Comparison of ENCODE assay signal across 26 cellular contexts in the genomic region with DNA sequence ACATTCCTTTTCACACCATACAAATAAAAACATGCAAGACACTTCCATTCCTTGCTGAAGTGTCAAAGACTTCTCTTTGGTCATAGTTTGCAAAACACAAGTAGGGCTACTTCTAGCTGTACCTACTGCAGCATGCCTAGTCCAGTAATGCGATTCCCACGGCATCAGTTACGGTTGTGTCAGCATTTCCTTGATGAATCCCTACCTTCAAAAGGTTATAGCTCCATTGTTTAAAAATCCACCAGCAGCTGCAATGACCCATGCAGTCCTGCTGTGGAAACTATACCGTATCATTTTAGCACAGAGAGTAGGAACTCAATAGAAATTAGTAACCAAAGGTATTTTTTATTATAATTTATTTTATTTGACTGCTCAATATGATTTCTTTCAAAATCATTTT.
A peak's percentile ranks its signal among the peaks of the same experiment; 100 is the strongest.
DNase-seq lines count a peak whose midpoint lies in the region; FAIRE-seq and TF ChIP-seq lines count a peak whose summit lies in the region.
"Had no signal": no experiment of that assay in that cellular context is flagged by ENCODE, and none has a peak within 500 bp of the region (broad histone marks: within the 10 kb centered on the region; RNA-seq: fewer than 3 reads in every experiment).

No MANE protein-coding gene starts in this region.

- no peaks in the 10 kb centered on the region for H3K36me3 ChIP-seq in H1 (ENCODE audit: control insufficient read depth in 2 of 4, insufficient read depth in 4 of 4, low read length in 3 of 4)
- H3K36me3 ChIP-seq: BE2C, MG63 had no signal

- no peaks in the 10 kb centered on the region for H3K79me1 ChIP-seq in H1 (ENCODE audit: low read depth, low read length)

- no peak overlapping the region for H2BK12ac ChIP-seq in H1 (ENCODE audit: low read depth, low read length)

- POLR2A ChIA-PET in H1 (lab: Charles Lee; ENCODE audit: partially characterized antibody) = no interaction called here

- no peaks in the 10 kb centered on the region for H3K79me2 ChIP-seq in H1 (ENCODE audit: control insufficient read depth in 1 of 2, insufficient read depth in 2 of 2, low read length in 2 of 2)

- H3K36me3 Mint-ChIP-seq in type B pancreatic cell = no peaks in the 10 kb centered on the region
- H3K36me3 Mint-ChIP-seq: activated naive CD8-positive, alpha-beta T cell; CD8-positive, alpha-beta T cell; natural killer cell treated with Interleukin-12 subunit alpha and Interleukin-12 subunit beta and Interleukin-15 and Interleukin-18, amount 100 ng/mL, for 72 hours; T-cell had no signal

- H3K9me3 ChIP-seq in H1 (ENCODE audit: insufficient read depth in 2 of 2, low read depth in 1 of 2, low read length in 1 of 2) = no peaks in the 10 kb centered on the region
- H3K9me3 ChIP-seq: BE2C, MG63 had no signal

- H2AFZ ChIP-seq in H1 (ENCODE audit: low read length) = peak overlapping the region; percentile 11; the same call in 1 of the 2 replicates

- H3K4me3 Mint-ChIP-seq in type B pancreatic cell = peak overlapping the region; percentile 22
- H3K4me3 Mint-ChIP-seq: activated CD4-positive, alpha-beta T cell treated with anti-CD3 and anti-CD28 coated beads, Interleukin-2, amount 10 ng/mL, durations not matched to agents 7 days and 5 days; activated naive CD8-positive, alpha-beta T cell; CD8-positive, alpha-beta T cell; natural killer cell treated with Interleukin-12 subunit alpha and Interleukin-12 subunit beta and Interleukin-15 and Interleukin-18, amount 100 ng/mL, for 72 hours; T-cell had no signal

- H2BK20ac ChIP-seq in H1 (ENCODE audit: low read length) = no peak overlapping the region

- H3K18ac ChIP-seq in H1 (ENCODE audit: extremely low read depth, low read length) = no peak overlapping the region

- H3K9ac ChIP-seq in H1 (replicated peaks in 1 of 4; ENCODE audit: extremely low read depth in 1 of 4, low read depth in 3 of 4, low read length in 3 of 4) = no peak overlapping the region
- H3K9ac ChIP-seq: KMS-11 had no signal

- H3K27me3 Mint-ChIP-seq in type B pancreatic cell = no peaks in the 10 kb centered on the region
- H3K27me3 Mint-ChIP-seq: activated CD4-positive, alpha-beta T cell treated with anti-CD3 and anti-CD28 coated beads, Interleukin-2, amount 10 ng/mL, durations not matched to agents 7 days and 5 days; activated naive CD8-positive, alpha-beta T cell; natural killer cell treated with Interleukin-12 subunit alpha and Interleukin-12 subunit beta and Interleukin-15 and Interleukin-18, amount 100 ng/mL, for 72 hours; T-cell had no signal

- no peak overlapping the region for H3K14ac ChIP-seq in H1 (ENCODE audit: insufficient read length)

- H3K27ac ChIP-seq in H1 (ENCODE audit: low read depth, low read length) = no peak overlapping the region
- H3K27ac ChIP-seq: HL-60, KMS-11, skin epidermis had no signal

- DNase-seq in NCI-H748 (lab: John Stamatoyannopoulos, UW; ENCODE audit: unreplicated experiment) (peak; percentile 60), NCI-H748 treated with DMSO at 0.1 percent for 48 hours (lab: John Stamatoyannopoulos, UW) (no peak), H1 (ENCODE audit: low read depth in 1 of 2, low spot score in 2 of 2) (no peak), type B pancreatic cell (ENCODE audit: extremely low spot score, unreplicated experiment) (no peak), NCI-H1048 (lab: John Stamatoyannopoulos, UW) (no peak), DMS79 (lab: John Stamatoyannopoulos, UW) (no peak)
- DNase-seq: activated CD4-positive, alpha-beta T cell treated with anti-CD3 and anti-CD28 coated beads, Interleukin-2, amount 10 ng/mL, durations not matched to agents 7 days and 5 days; activated effector memory CD4-positive, alpha-beta T cell treated with anti-CD3 and anti-CD28 coated beads, Interleukin-2, amount 50 U/mL, for 16 hours; BE2C; CD8-positive, alpha-beta T cell; DMS 273 treated with DMSO at 0.1 percent for 48 hours; MG63; NCI-H1105 treated with DMSO at 0.1 percent for 48 hours; NCI-H2171; NCI-H774; RPMI8226; stimulated activated naive CD4-positive, alpha-beta T cell; T-cell had no signal

- H4K5ac ChIP-seq in H1 (ENCODE audit: insufficient read length, low read depth, low read length) = no peak overlapping the region

- H3K4ac ChIP-seq in H1 (replicated peaks; ENCODE audit: insufficient read length, low read depth, low read length) = no peak overlapping the region

- CTCF ChIA-PET in H1 (lab: Charles Lee; ENCODE audit: partially characterized antibody) = interaction anchor here (0.6 kb wide), 1 partner anchor 659 kb away, joined by 3 read pairs; no protein-coding TSS in a partner anchor

- no peak overlapping the region for H4K91ac ChIP-seq in H1 (replicated peaks; ENCODE audit: insufficient read length, low read length)

- TF ChIP-seq EP300 in Ishikawa (IDR thresholded peaks at IDR 0.05; ENCODE audit: borderline replicate concordance) = peak; percentile 75; the same call in 1 of the 2 replicates
- no peak for TF ChIP-seq EP300 in H1 (IDR thresholded peaks at IDR 0.05; ENCODE audit: borderline replicate concordance in 1 of 2, low read depth in 2 of 2, low read length in 2 of 2)

- H3K23me2 ChIP-seq in H1 (ENCODE audit: low read depth, low read length) = no peaks in the 10 kb centered on the region

- no peak for FAIRE-seq in H1 (lab: Jason Lieb, UNC)
- FAIRE-seq: frontal cortex, G401.6 had no signal

- H3K27ac Mint-ChIP-seq in type B pancreatic cell = peak overlapping the region; percentile 69
- H3K27ac Mint-ChIP-seq: activated CD4-positive, alpha-beta T cell treated with anti-CD3 and anti-CD28 coated beads, Interleukin-2, amount 10 ng/mL, durations not matched to agents 7 days and 5 days; activated naive CD8-positive, alpha-beta T cell; CD8-positive, alpha-beta T cell; natural killer cell treated with Interleukin-12 subunit alpha and Interleukin-12 subunit beta and Interleukin-15 and Interleukin-18, amount 100 ng/mL, for 72 hours; T-cell had no signal

- H3K4me3 ChIP-seq in H1 (ENCODE audit: extremely low read depth in 1 of 4, insufficient read depth in 2 of 4, low read depth in 3 of 4, low read length in 4 of 4) = no peak overlapping the region
- H3K4me3 ChIP-seq: MG63, skin epidermis had no signal

- H3K27me3 ChIP-seq in H1 (replicated peaks in 1 of 4; ENCODE audit: control insufficient read depth in 3 of 4, extremely low read depth in 1 of 4, insufficient read depth in 3 of 4, low read length in 3 of 4) = no peaks in the 10 kb centered on the region
- H3K27me3 ChIP-seq: BE2C, MG63 had no signal

- no peaks in the 10 kb centered on the region for H3K9me3 Mint-ChIP-seq in type B pancreatic cell
- H3K9me3 Mint-ChIP-seq: activated CD4-positive, alpha-beta T cell treated with anti-CD3 and anti-CD28 coated beads, Interleukin-2, amount 10 ng/mL, durations not matched to agents 7 days and 5 days had no signal

- H3K56ac ChIP-seq in H1 (replicated peaks; ENCODE audit: insufficient read length, low read depth, low read length) = no peak overlapping the region

- no peak overlapping the region for H4K8ac ChIP-seq in H1 (ENCODE audit: extremely low read depth, insufficient read depth, low read length)

- no peak overlapping the region for H2BK120ac ChIP-seq in H1 (replicated peaks; ENCODE audit: low read depth, low read length)

- H2AK5ac ChIP-seq in H1 (ENCODE audit: low read depth, low read length) = no peak overlapping the region

- H3K4me1 ChIP-seq in H1 (replicated peaks in 1 of 4; ENCODE audit: control insufficient read depth in 3 of 4, insufficient read depth in 4 of 4, low read length in 3 of 4) = no peaks in the 10 kb centered on the region

- H2BK5ac ChIP-seq in H1 (ENCODE audit: low read depth, low read length) = no peak overlapping the region

- H3K4me1 Mint-ChIP-seq in type B pancreatic cell (ENCODE audit: unreplicated experiment) = peaks cover 16% of the 10 kb centered on the region
- H3K4me1 Mint-ChIP-seq: activated CD4-positive, alpha-beta T cell treated with anti-CD3 and anti-CD28 coated beads, Interleukin-2, amount 10 ng/mL, durations not matched to agents 7 days and 5 days; T-cell had no signal

- TF ChIP-seq CTCF in H1 (IDR thresholded peaks at IDR 0.05; ENCODE audit: control extremely low read depth in 1 of 3, insufficient read depth in 1 of 3, low read depth in 1 of 3, low read length in 3 of 3) (no peak), type B pancreatic cell (conservative IDR thresholded peaks at IDR 0.05) (no peak)

- H3K4me2 ChIP-seq in H1 (ENCODE audit: insufficient read depth in 1 of 2, low read depth in 2 of 2, low read length in 2 of 2) = no peak overlapping the region
- H3K4me2 ChIP-seq: KMS-11 had no signal

- H3K23ac ChIP-seq in H1 (ENCODE audit: insufficient read length) = no peak overlapping the region

- H4K20me1 ChIP-seq in H1 (replicated peaks in 1 of 2; ENCODE audit: control insufficient read depth in 1 of 2, insufficient read depth in 2 of 2, low read length in 2 of 2) = no peaks in the 10 kb centered on the region

- TF ChIP-seq POLR2A in H1 (IDR thresholded peaks at IDR 0.05; ENCODE audit: control extremely low read depth in 1 of 2, low read depth in 2 of 2, low read length in 2 of 2) = no peak

- H2BK15ac ChIP-seq in H1 (ENCODE audit: low read length) = no peak overlapping the region

- WGBS in H1 (ENCODE audit: extremely low coverage in 1 of 2, insufficient coverage in 1 of 2, insufficient read length in 1 of 2, insufficient replicate concordance in 2 of 2, low coverage in 1 of 2, low lambda C conversion rate in 2 of 2, missing lambda C conversion rate in 1 of 2), 2 experiments = 87% methylated on average over 4 of the region's 4 CpGs; no CpG with 5 or more reads in 1 of the 2 experiments

- TF ChIP-seq RAD21 in Ishikawa (IDR thresholded peaks at IDR 0.05; ENCODE audit: low read depth) (no peak), H1 (IDR thresholded peaks at IDR 0.05 in 1 of 2, conservative IDR thresholded peaks at IDR 0.05 in 1 of 2; ENCODE audit: low read depth in 2 of 2, low read length in 2 of 2) (no peak)

TF ChIP-seq in Ishikawa, 13 proteins besides CTCF, POLR2A, EP300 and RAD21:
- TF ChIP-seq CEBPB (IDR thresholded peaks at IDR 0.05) (0 out of 2 replicates have a peak, but pooled peaks have one; percentile 56), TAF1 (IDR thresholded peaks at IDR 0.05; ENCODE audit: low read depth) (no peak)
TF ChIP-seq in Ishikawa: peak in this region for 1.

TF ChIP-seq in H1, 55 proteins besides CTCF, POLR2A, EP300 and RAD21:
- no peak for TF ChIP-seq EGR1 (IDR thresholded peaks at IDR 0.05; ENCODE audit: borderline replicate concordance, low read depth, low read length)
